Comparison of ENCODE assay signal across 18 cellular contexts in the genomic region with DNA sequence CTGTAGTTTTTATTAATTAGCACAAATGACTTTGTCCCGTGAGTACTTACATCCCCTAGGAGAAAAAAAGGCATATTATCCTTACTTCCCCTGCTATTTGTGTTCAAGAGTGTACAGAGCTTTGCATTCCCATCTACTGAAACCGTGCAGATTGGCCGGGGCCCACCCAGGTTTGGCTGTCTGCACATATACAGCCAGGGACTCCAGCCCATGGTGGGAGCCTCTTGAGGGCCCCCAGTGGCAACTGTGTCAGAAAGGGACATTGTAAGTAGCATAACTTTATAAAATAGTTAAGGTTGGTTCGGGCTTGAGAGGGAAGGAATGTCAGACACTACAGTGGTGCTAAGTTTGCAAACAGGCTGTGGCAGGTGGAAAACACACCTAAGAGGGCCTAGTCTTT. TPM values are rescaled to one million over a fixed set of nuclear protein-coding genes. Genes with fewer than 3 reads are reported as not detected.
DNase-seq lines count a peak whose midpoint lies in the region; ATAC-seq, FAIRE-seq and TF ChIP-seq lines count a peak whose summit lies in the region.
"Had no signal": no experiment of that assay in that cellular context is flagged by ENCODE, and none has a peak within 500 bp of the region (broad histone marks: within the 10 kb centered on the region; RNA-seq: fewer than 3 reads in every experiment).

No MANE protein-coding gene starts in this region.

- no peak for TF ChIP-seq EP300 in HepG2 (IDR thresholded peaks at IDR 0.05; ENCODE audit: low read depth in 2 of 2, low read length in 2 of 2)
- TF ChIP-seq EP300 in HepG2 (CRISPR knock-in tag; IDR thresholded peaks at IDR 0.05; ENCODE audit: borderline replicate concordance) = no peak

- no peak overlapping the region for H2AFZ ChIP-seq in HepG2 (ENCODE audit: low read length)
- H2AFZ ChIP-seq: GM23248 had no signal

- H3K4me2 ChIP-seq in HepG2 (ENCODE audit: low read depth, low read length) = no peak overlapping the region

- no peak for TF ChIP-seq RAD21 in HepG2 (CRISPR knock-in tag; IDR thresholded peaks at IDR 0.05)

- H3K36me3 ChIP-seq in CD8-positive, alpha-beta T cell (ENCODE audit: insufficient read depth, low read length) = no peaks in the 10 kb centered on the region
- H3K36me3 ChIP-seq in naive thymus-derived CD4-positive, alpha-beta T cell (ENCODE audit: control insufficient read depth in 2 of 3, insufficient read depth in 3 of 3, low read length in 3 of 3) = no peaks in the 10 kb centered on the region
- no peaks in the 10 kb centered on the region for H3K36me3 ChIP-seq in uterus
- H3K36me3 ChIP-seq in HepG2 (replicated peaks in 1 of 2; ENCODE audit: control insufficient read depth in 1 of 2, insufficient read depth in 2 of 2, low read length in 2 of 2) = no peaks in the 10 kb centered on the region
- H3K36me3 ChIP-seq: cardiac muscle cell, heart left ventricle, left lung had no signal

- H3K9me3 ChIP-seq in CD8-positive, alpha-beta T cell (ENCODE audit: low read length) = no peaks in the 10 kb centered on the region
- no peaks in the 10 kb centered on the region for H3K9me3 ChIP-seq in naive thymus-derived CD4-positive, alpha-beta T cell (ENCODE audit: control insufficient read depth in 2 of 3, low read length in 3 of 3)
- H3K9me3 ChIP-seq in uterus (no peaks in the 10 kb centered on the region), HepG2 (ENCODE audit: low read length) (no peaks in the 10 kb centered on the region)
- H3K9me3 ChIP-seq: left lung had no signal

- H4K20me1 ChIP-seq in HepG2 (ENCODE audit: insufficient read depth, low read length) = no peaks in the 10 kb centered on the region

- TF ChIP-seq CTCF in CD8-positive, alpha-beta T cell (IDR thresholded peaks at IDR 0.05) = no peak
- TF ChIP-seq CTCF in uterus (IDR thresholded peaks at IDR 0.05) (no peak), HepG2 (CRISPR knock-in tag; IDR thresholded peaks at IDR 0.05) (no peak)

- H3K4me3 ChIP-seq in CD8-positive, alpha-beta T cell (ENCODE audit: low read depth, low read length) = no peak overlapping the region
- no peak overlapping the region for H3K4me3 ChIP-seq in naive thymus-derived CD4-positive, alpha-beta T cell (ENCODE audit: low read length)
- H3K4me3 ChIP-seq in uterus (no peak overlapping the region), HepG2 (replicated peaks in 1 of 3; ENCODE audit: insufficient read depth in 1 of 3, low read depth in 2 of 3, low read length in 3 of 3) (no peak overlapping the region)
- H3K4me3 ChIP-seq: cardiac muscle cell, dorsolateral prefrontal cortex, GM23248, heart left ventricle, left lung, tibial nerve had no signal

- peak overlapping the region; percentile 38 for H3K27ac Mint-ChIP-seq in activated CD4-positive, alpha-beta memory T cell treated with anti-CD3 and anti-CD28 coated beads, Interleukin-2, amount 10 ng/mL, durations not matched to agents 7 days and 5 days
- no peak overlapping the region for H3K27ac Mint-ChIP-seq in activated CD4-positive, alpha-beta memory T cell treated with anti-CD3 and anti-CD28 coated beads for 36 hours
- peak overlapping the region; percentile 18 for H3K27ac Mint-ChIP-seq in CD8-positive, alpha-beta T cell
- peak overlapping the region; percentile 56 for H3K27ac Mint-ChIP-seq in activated T-helper 17 cell treated with anti-CD3 and anti-CD28 coated beads, Interleukin-2, amount 50 U/mL, for 72 hours
- H3K27ac Mint-ChIP-seq in naive thymus-derived CD4-positive, alpha-beta T cell = peak overlapping the region; percentile 5 to 96 (median 64)

- peaks cover 19% of the 10 kb centered on the region for H3K79me2 ChIP-seq in HepG2 (ENCODE audit: insufficient read depth, low read length)

- no peak for DNase-seq in activated CD4-positive, alpha-beta memory T cell treated with anti-CD3 and anti-CD28 coated beads, Interleukin-2, amount 10 ng/mL, durations not matched to agents 7 days and 5 days
- no peak for DNase-seq in activated CD4-positive, alpha-beta memory T cell treated with anti-CD3 and anti-CD28 coated beads for 36 hours
- peak in 1 of 7 experiments; percentile 6 for DNase-seq in CD8-positive, alpha-beta T cell
- DNase-seq in naive thymus-derived CD4-positive, alpha-beta T cell = no peak
- DNase-seq in hippocampal formation (lab: John Stamatoyannopoulos, UW) (no peak), uterus (no peak), HepG2 (ENCODE audit: low spot score) (no peak)
- DNase-seq: activated gamma-delta T cell; GM23248; heart left ventricle; left lung; NCI-H1092 treated with DMSO at 0.1 percent for 48 hours; stimulated activated CD4-positive, alpha-beta T cell treated with anti-CD3 and anti-CD28 coated beads, Interleukin-2, amount 100 ng/mL, for 24 hours; stimulated activated naive CD4-positive, alpha-beta T cell treated with Interleukin-2 at 50 U/mL for 16 hours had no signal

- H3K4me1 ChIP-seq in CD8-positive, alpha-beta T cell (ENCODE audit: insufficient read depth, low read length) = peaks cover 42% of the 10 kb centered on the region
- peaks cover 30 to 41% of the 10 kb centered on the region in 2 donors for H3K4me1 ChIP-seq in naive thymus-derived CD4-positive, alpha-beta T cell (ENCODE audit: control insufficient read depth in 2 of 2, insufficient read depth in 2 of 2, low read length in 2 of 2)
- H3K4me1 ChIP-seq in uterus (no peaks in the 10 kb centered on the region), HepG2 (ENCODE audit: insufficient read depth, low read length) (peaks cover 10% of the 10 kb centered on the region)

- intact Hi-C loops in activated CD4-positive, alpha-beta memory T cell treated with anti-CD3 and anti-CD28 coated beads for 36 hours (cut with micrococcal nuclease) = no loop called here
- intact Hi-C loops in CD8-positive, alpha-beta T cell (cut with DNase I, micrococcal nuclease) = no loop called here
- intact Hi-C loops in naive thymus-derived CD4-positive, alpha-beta T cell (cut with micrococcal nuclease) = no loop called here
- intact Hi-C loops in uterus (cut with DNase I; ENCODE audit: low total_unique reads) = no loop called here
- intact Hi-C loops in HepG2 (cut with micrococcal nuclease; ENCODE audit: unreplicated experiment) = no loop called here

- POLR2A ChIA-PET in activated CD4-positive, alpha-beta memory T cell treated with anti-CD3 and anti-CD28 coated beads, Interleukin-2, amount 10 ng/mL, durations not matched to agents 7 days and 5 days (lab: Charles Lee) = no interaction called here
- POLR2A ChIA-PET in activated CD4-positive, alpha-beta memory T cell treated with anti-CD3 and anti-CD28 coated beads for 36 hours (lab: Charles Lee) = no interaction called here
- POLR2A ChIA-PET in CD8-positive, alpha-beta T cell (lab: Charles Lee) = interaction anchor here (0.9 kb wide), 1 partner anchor 34 kb away, joined by 4 read pairs; no protein-coding TSS in a partner anchor
- POLR2A ChIA-PET in naive thymus-derived CD4-positive, alpha-beta T cell (lab: Charles Lee) = no interaction called here
- POLR2A ChIA-PET in HepG2 (lab: Yijun Ruan, JAX) = no interaction called here

- peaks cover 40% of the 10 kb centered on the region for H3K4me1 Mint-ChIP-seq in activated CD4-positive, alpha-beta memory T cell treated with anti-CD3 and anti-CD28 coated beads, Interleukin-2, amount 10 ng/mL, durations not matched to agents 7 days and 5 days
- peaks cover 45% of the 10 kb centered on the region for H3K4me1 Mint-ChIP-seq in activated CD4-positive, alpha-beta memory T cell treated with anti-CD3 and anti-CD28 coated beads for 36 hours (ENCODE audit: low read depth)
- H3K4me1 Mint-ChIP-seq in CD8-positive, alpha-beta T cell (ENCODE audit: low read depth) = peaks cover 59% of the 10 kb centered on the region
- H3K4me1 Mint-ChIP-seq in activated T-helper 17 cell treated with anti-CD3 and anti-CD28 coated beads, Interleukin-2, amount 50 U/mL, for 72 hours = peaks cover 25% of the 10 kb centered on the region
- peaks cover 46 to 71% (median 66%) of the 10 kb centered on the region in 7 donors for H3K4me1 Mint-ChIP-seq in naive thymus-derived CD4-positive, alpha-beta T cell

- in situ Hi-C loops in HepG2 (cut with HindIII; ENCODE audit: extremely low pct_ligation_motif_present, low pct_unique_long_range_greater_than_20kb) = no loop called here

- no peak for FAIRE-seq in HepG2 (lab: Jason Lieb, UNC)

- H3K36me3 Mint-ChIP-seq in activated CD4-positive, alpha-beta memory T cell treated with anti-CD3 and anti-CD28 coated beads, Interleukin-2, amount 10 ng/mL, durations not matched to agents 7 days and 5 days (ENCODE audit: low read depth) = peaks cover 4% of the 10 kb centered on the region
- H3K36me3 Mint-ChIP-seq in activated CD4-positive, alpha-beta memory T cell treated with anti-CD3 and anti-CD28 coated beads for 36 hours = peaks cover 18% of the 10 kb centered on the region
- H3K36me3 Mint-ChIP-seq in CD8-positive, alpha-beta T cell = peaks cover 11% of the 10 kb centered on the region
- H3K36me3 Mint-ChIP-seq in activated T-helper 17 cell treated with anti-CD3 and anti-CD28 coated beads, Interleukin-2, amount 50 U/mL, for 72 hours (ENCODE audit: low read depth) = no peaks in the 10 kb centered on the region
- H3K36me3 Mint-ChIP-seq in naive thymus-derived CD4-positive, alpha-beta T cell = peaks cover 9 to 21% (median 14%) of the 10 kb centered on the region in 5 donors

- peaks cover 3% of the 10 kb centered on the region for H3K9me3 Mint-ChIP-seq in activated CD4-positive, alpha-beta memory T cell treated with anti-CD3 and anti-CD28 coated beads, Interleukin-2, amount 10 ng/mL, durations not matched to agents 7 days and 5 days
- H3K9me3 Mint-ChIP-seq in activated CD4-positive, alpha-beta memory T cell treated with anti-CD3 and anti-CD28 coated beads for 36 hours = peaks cover 11% of the 10 kb centered on the region
- H3K9me3 Mint-ChIP-seq in CD8-positive, alpha-beta T cell = peaks cover 8% of the 10 kb centered on the region
- H3K9me3 Mint-ChIP-seq in activated T-helper 17 cell treated with anti-CD3 and anti-CD28 coated beads, Interleukin-2, amount 50 U/mL, for 72 hours = no peaks in the 10 kb centered on the region
- peaks cover 0 to 12% (median 4%) of the 10 kb centered on the region in 11 donors for H3K9me3 Mint-ChIP-seq in naive thymus-derived CD4-positive, alpha-beta T cell

- H3K9ac ChIP-seq in HepG2 (ENCODE audit: insufficient read depth, low read depth, low read length) = no peak overlapping the region
- H3K9ac ChIP-seq: GM23248 had no signal

- 92% methylated on average over 4 of the region's 4 CpGs for WGBS in HepG2 (ENCODE audit: low lambda C conversion rate)

- no peak overlapping the region for H3K27ac ChIP-seq in CD8-positive, alpha-beta T cell (ENCODE audit: low read depth, low read length)
- H3K27ac ChIP-seq in naive thymus-derived CD4-positive, alpha-beta T cell (ENCODE audit: low read depth, low read length) = no peak overlapping the region
- no peak overlapping the region for H3K27ac ChIP-seq in uterus
- H3K27ac ChIP-seq in HepG2 (ENCODE audit: extremely low read length, insufficient read depth, low read length) = no peak overlapping the region
- H3K27ac ChIP-seq: cardiac muscle cell, dorsolateral prefrontal cortex, GM23248, heart left ventricle, left lung, tibial nerve had no signal

- CTCF ChIA-PET in activated CD4-positive, alpha-beta memory T cell treated with anti-CD3 and anti-CD28 coated beads, Interleukin-2, amount 10 ng/mL, durations not matched to agents 7 days and 5 days (lab: Charles Lee) = no interaction called here
- CTCF ChIA-PET in activated CD4-positive, alpha-beta memory T cell treated with anti-CD3 and anti-CD28 coated beads for 36 hours (lab: Charles Lee) = no interaction called here
- CTCF ChIA-PET in CD8-positive, alpha-beta T cell (lab: Charles Lee) = interaction anchor here (1.5 kb wide), 1 partner anchor 35 kb away, joined by 3 read pairs; no protein-coding TSS in a partner anchor
- CTCF ChIA-PET in naive thymus-derived CD4-positive, alpha-beta T cell (lab: Charles Lee) = no interaction called here
- CTCF ChIA-PET in HepG2 (lab: Yijun Ruan, JAX; ENCODE audit: low intra/inter-chr PET ratio, low total read pairs) = no interaction called here

- H3K27me3 Mint-ChIP-seq in activated CD4-positive, alpha-beta memory T cell treated with anti-CD3 and anti-CD28 coated beads, Interleukin-2, amount 10 ng/mL, durations not matched to agents 7 days and 5 days = no peaks in the 10 kb centered on the region
- H3K27me3 Mint-ChIP-seq in activated CD4-positive, alpha-beta memory T cell treated with anti-CD3 and anti-CD28 coated beads for 36 hours = no peaks in the 10 kb centered on the region
- no peaks in the 10 kb centered on the region for H3K27me3 Mint-ChIP-seq in CD8-positive, alpha-beta T cell (ENCODE audit: low read depth)
- no peaks in the 10 kb centered on the region for H3K27me3 Mint-ChIP-seq in activated T-helper 17 cell treated with anti-CD3 and anti-CD28 coated beads, Interleukin-2, amount 50 U/mL, for 72 hours
- no peaks in the 10 kb centered on the region for H3K27me3 Mint-ChIP-seq in naive thymus-derived CD4-positive, alpha-beta T cell

- BruUV-seq in HepG2 (replicated peaks; lab: Mats Ljungman, UMichigan) = no TSS peak

- no peak overlapping the region for H3K4me3 Mint-ChIP-seq in activated CD4-positive, alpha-beta memory T cell treated with anti-CD3 and anti-CD28 coated beads, Interleukin-2, amount 10 ng/mL, durations not matched to agents 7 days and 5 days
- H3K4me3 Mint-ChIP-seq in activated CD4-positive, alpha-beta memory T cell treated with anti-CD3 and anti-CD28 coated beads for 36 hours = no peak overlapping the region
- no peak overlapping the region for H3K4me3 Mint-ChIP-seq in CD8-positive, alpha-beta T cell
- no peak overlapping the region for H3K4me3 Mint-ChIP-seq in activated T-helper 17 cell treated with anti-CD3 and anti-CD28 coated beads, Interleukin-2, amount 50 U/mL, for 72 hours
- H3K4me3 Mint-ChIP-seq in naive thymus-derived CD4-positive, alpha-beta T cell = peak overlapping the region in 7 of 10 donors; percentile 15 to 75 (median 57)

- no peaks in the 10 kb centered on the region for H3K27me3 ChIP-seq in CD8-positive, alpha-beta T cell (ENCODE audit: insufficient read depth, low read length)
- H3K27me3 ChIP-seq in naive thymus-derived CD4-positive, alpha-beta T cell (ENCODE audit: control insufficient read depth in 2 of 2, insufficient read depth in 2 of 2, low read length in 2 of 2) = no peaks in the 10 kb centered on the region
- H3K27me3 ChIP-seq in uterus (no peaks in the 10 kb centered on the region), HepG2 (ENCODE audit: control insufficient read depth in 1 of 2, insufficient read depth in 2 of 2, low read length in 2 of 2) (no peaks in the 10 kb centered on the region)
- H3K27me3 ChIP-seq: cardiac muscle cell, dorsolateral prefrontal cortex, heart left ventricle, left lung, tibial nerve had no signal

- no peak for ATAC-seq in CD8-positive, alpha-beta T cell
- ATAC-seq in activated T-helper 17 cell treated with anti-CD3 and anti-CD28 coated beads, Interleukin-2, amount 50 U/mL, for 72 hours (replicated peaks) = no peak
- ATAC-seq in naive thymus-derived CD4-positive, alpha-beta T cell = no peak
- ATAC-seq in HepG2 = no peak
- ATAC-seq: heart left ventricle had no signal

- TF ChIP-seq POLR2A in uterus (IDR thresholded peaks at IDR 0.05) (no peak), HepG2 (IDR thresholded peaks at IDR 0.05; ENCODE audit: insufficient read depth in 1 of 2, low read depth in 2 of 2, low read length in 2 of 2) (no peak)

RNA-seq across cellular contexts. Expression of a gene that starts 24.7 kb away (rescaled TPM):
- 10 to 100 TPM; 25.5 to 26.8 TPM for total RNA-seq in activated CD4-positive, alpha-beta memory T cell treated with anti-CD3 and anti-CD28 coated beads, Interleukin-2, amount 10 ng/mL, durations not matched to agents 7 days and 5 days
- 10 to 100 TPM; 16.0 to 16.2 TPM for total RNA-seq in activated CD4-positive, alpha-beta memory T cell treated with anti-CD3 and anti-CD28 coated beads for 36 hours
- 10 to 100 TPM; 23.9 to 25.7 TPM for total RNA-seq in CD8-positive, alpha-beta T cell
- total RNA-seq in activated T-helper 17 cell treated with anti-CD3 and anti-CD28 coated beads, Interleukin-2, amount 50 U/mL, for 72 hours = 10 to 100 TPM; 11.9 to 15.1 TPM
- total RNA-seq in naive thymus-derived CD4-positive, alpha-beta T cell = 10 to 100 TPM; 23.2 to 39.3 (median 29.6) TPM
- 1 to 10 TPM; 1.0 to 3.5 TPM for polyA plus RNA-seq in naive thymus-derived CD4-positive, alpha-beta T cell
- total RNA-seq in uterus (10 to 100 TPM in 3 of 4 donors, 1 to 10 TPM in 1; 7.7 to 54.5 (median 25.0) TPM), HepG2 (2016; rRNA removed; fragmentation: Illumina TruSeq; extraction: Trizol) (9.1 and 9.3 TPM in 2 replicates)
- total RNA-seq in HepG2 (2016; cell fraction: cytosol; rRNA removed; fragmentation: Illumina TruSeq; extraction: Trizol; ENCODE audit: low read depth) = 0.81 and 1.1 TPM in 2 replicates
- 7.2 and 9.5 TPM in 2 replicates for total RNA-seq in HepG2 (2016; cell fraction: insoluble cytoplasmic fraction; rRNA removed; fragmentation: Illumina TruSeq; extraction: Trizol)
- total RNA-seq in HepG2 (2016; cell fraction: membrane; rRNA removed; fragmentation: Illumina TruSeq; extraction: Trizol) = 4.9 and 5.3 TPM in 2 replicates
- 8.3 and 9.2 TPM in 2 replicates for total RNA-seq in HepG2 (2016; cell fraction: nucleus; rRNA removed; fragmentation: Illumina TruSeq; extraction: Trizol)
- 6.6 and 7.0 TPM in 2 replicates for polyA plus RNA-seq in HepG2 (2011; rRNA removed)
- polyA plus RNA-seq in HepG2 (2011; cell fraction: cytosol; rRNA removed) = 4.2 and 4.7 TPM in 2 replicates
- polyA plus RNA-seq in HepG2 (2011; cell fraction: nucleus; rRNA removed) = 10.7 and 12.3 TPM in 2 replicates
- polyA plus RNA-seq in HepG2 (2012) = 6.9 and 7.1 TPM in 2 replicates
- polyA plus RNA-seq in HepG2 (2016; cell fraction: cytosol; fragmentation: Illumina TruSeq; extraction: Trizol; ENCODE audit: low read depth) = 0.63 TPM in 2 replicates
- 9.5 and 12.0 TPM in 2 replicates for polyA plus RNA-seq in HepG2 (2016; cell fraction: insoluble cytoplasmic fraction; fragmentation: Illumina TruSeq; extraction: Trizol; ENCODE audit: low read depth)
- 3.9 and 4.0 TPM in 2 replicates for polyA plus RNA-seq in HepG2 (2016; cell fraction: membrane; fragmentation: Illumina TruSeq; extraction: Trizol; ENCODE audit: low read depth)
- polyA plus RNA-seq in HepG2 (2016; cell fraction: nucleus; fragmentation: Illumina TruSeq; extraction: Trizol; ENCODE audit: insufficient read depth, low read depth) = 23.0 and 24.9 TPM in 2 replicates
- 4.6 and 6.3 TPM in 2 replicates for polyA minus RNA-seq in HepG2 (2011; rRNA and poly(A)+ RNA removed; ENCODE audit: low replicate concordance)
- polyA minus RNA-seq in HepG2 (2011; cell fraction: cytosol; rRNA and poly(A)+ RNA removed) = 4.8 and 5.0 TPM in 2 replicates
- polyA minus RNA-seq in HepG2 (2011; cell fraction: nucleus; rRNA and poly(A)+ RNA removed) = 4.2 and 5.1 TPM in 2 replicates

Comparison
In these comparisons a context has a peak if more than half of its experiments do, and no peak if none do; other contexts are left out.
1. H3K4me3 Mint-ChIP-seq: peak in naive thymus-derived CD4-positive, alpha-beta T cell (7 of 10); none in activated CD4-positive, alpha-beta memory T cell treated with anti-CD3 and anti-CD28 coated beads, Interleukin-2, amount 10 ng/mL, durations not matched to agents 7 days and 5 days (single experiment), activated CD4-positive, alpha-beta memory T cell treated with anti-CD3 and anti-CD28 coated beads for 36 hours (single experiment), CD8-positive, alpha-beta T cell (single experiment) and activated T-helper 17 cell treated with anti-CD3 and anti-CD28 coated beads, Interleukin-2, amount 50 U/mL, for 72 hours (single experiment).